ENCODE assay signal across 8 cellular contexts in genomic region chr19:13953021-13953531, GRCh38. TPM values are rescaled to one million over a fixed set of nuclear protein-coding genes. Genes with fewer than 3 reads are reported as not detected.
A peak's percentile ranks its signal among the peaks of the same experiment; 100 is the strongest.
DNase-seq lines count a peak whose midpoint lies in the region; ATAC-seq, FAIRE-seq and TF ChIP-seq lines count a peak whose summit lies in the region.

No MANE protein-coding gene starts in this region.

- peaks cover 0 to 53% (median 33%) of the 10 kb centered on the region in 11 experiments; a peak in 19 of 22 replicates for H4K20me1 ChIP-seq in BLaER1 treated with 17β-estradiol and CSF1 and Interleukin-3, amounts not matched to agents 10 nM and 100 nM
- peaks cover 20% of the 10 kb centered on the region for H4K20me1 ChIP-seq in astrocyte (ENCODE audit: insufficient read depth, low read length)
- H4K20me1 ChIP-seq in hepatocyte (ENCODE audit: insufficient read depth, poor library complexity, severe bottlenecking): no peaks in the 10 kb centered on the region

- H3K9me3 ChIP-seq in BLaER1 treated with 17β-estradiol and CSF1 and Interleukin-3, amounts not matched to agents 10 nM and 100 nM (replicated peaks in 1 of 11): no peaks in the 10 kb centered on the region
- H3K9me3 ChIP-seq in astrocyte (ENCODE audit: insufficient read depth, low read depth, low read length): no peaks in the 10 kb centered on the region
- H3K9me3 ChIP-seq in hepatocyte (ENCODE audit: low read depth): no peaks in the 10 kb centered on the region

- H3K27me3 Mint-ChIP-seq in astrocyte (ENCODE audit: low read depth, unreplicated experiment): no peaks in the 10 kb centered on the region

- H2AFZ ChIP-seq in astrocyte (ENCODE audit: low read depth, low read length): no peak overlapping the region
- no peak overlapping the region for H2AFZ ChIP-seq in hepatocyte

- H3K4me3 Mint-ChIP-seq in astrocyte (ENCODE audit: unreplicated experiment): peak overlapping the region; percentile 89

- no peaks in the 10 kb centered on the region for H3K9me3 Mint-ChIP-seq in astrocyte (ENCODE audit: unreplicated experiment)

- H3K79me2 ChIP-seq in astrocyte (ENCODE audit: insufficient read depth, low read length): peaks cover 19% of the 10 kb centered on the region
- peaks cover 23% of the 10 kb centered on the region for H3K79me2 ChIP-seq in hepatocyte

- H3K4me1 ChIP-seq in BLaER1 treated with 17β-estradiol and CSF1 and Interleukin-3, amounts not matched to agents 10 nM and 100 nM: peaks cover 11 to 21% (median 20%) of the 10 kb centered on the region in 10 experiments
- peaks cover 7% of the 10 kb centered on the region for H3K4me1 ChIP-seq in astrocyte (ENCODE audit: insufficient read depth, low read length)
- peaks cover 5% of the 10 kb centered on the region for H3K4me1 ChIP-seq in hepatocyte (ENCODE audit: insufficient read depth)

- no peak for ATAC-seq in GM18511 (IDR thresholded peaks at IDR 0.05; ENCODE audit: unreplicated experiment)

- TF ChIP-seq CTCF in astrocyte (IDR thresholded peaks at IDR 0.05; ENCODE audit: insufficient read depth, low read depth, low read length): no peak
- no peak for TF ChIP-seq CTCF in hepatocyte (IDR thresholded peaks at IDR 0.05; ENCODE audit: poor library complexity)

- H3K27ac Mint-ChIP-seq in astrocyte (ENCODE audit: unreplicated experiment): peak overlapping the region; percentile 47

- peak overlapping the region; percentile 73 to 93 (median 86) for H3K9ac ChIP-seq in BLaER1 treated with 17β-estradiol and CSF1 and Interleukin-3, amounts not matched to agents 10 nM and 100 nM
- peak overlapping the region; percentile 83 for H3K9ac ChIP-seq in astrocyte (ENCODE audit: low read length)

- peak overlapping the region; percentile 84 to 98 (median 96) for H3K4me2 ChIP-seq in BLaER1 treated with 17β-estradiol and CSF1 and Interleukin-3, amounts not matched to agents 10 nM and 100 nM
- H3K4me2 ChIP-seq in astrocyte (ENCODE audit: low read length) (peak overlapping the region; percentile 96), hepatocyte (peak overlapping the region; percentile 85)

- peaks cover 8% of the 10 kb centered on the region for H3K36me3 Mint-ChIP-seq in astrocyte (ENCODE audit: low read depth, unreplicated experiment)

- no peak for FAIRE-seq in astrocyte (lab: Jason Lieb, UNC)

- H3K36me3 ChIP-seq in BLaER1 treated with 17β-estradiol and CSF1 and Interleukin-3, amounts not matched to agents 10 nM and 100 nM: peaks cover 38 to 45% (median 42%) of the 10 kb centered on the region in 11 experiments
- H3K36me3 ChIP-seq in astrocyte (ENCODE audit: insufficient read depth, low read length): peaks cover 6% of the 10 kb centered on the region
- H3K36me3 ChIP-seq in hepatocyte (replicated peaks; ENCODE audit: insufficient read depth, low read depth): no peaks in the 10 kb centered on the region

- peak overlapping the region; percentile 69 to 88 (median 80) for H3K4me3 ChIP-seq in BLaER1 treated with 17β-estradiol and CSF1 and Interleukin-3, amounts not matched to agents 10 nM and 100 nM
- H3K4me3 ChIP-seq in Jurkat, Clone E6-1 (ENCODE audit: low read length): peak overlapping the region; percentile 85
- H3K4me3 ChIP-seq in astrocyte (ENCODE audit: insufficient read depth, low read depth, low read length) (peak overlapping the region; percentile 69), hepatocyte (peak overlapping the region; percentile 37), skeletal muscle cell (ENCODE audit: low read depth, low read length) (peak overlapping the region; percentile 71)

- DNase-seq in Jurkat, Clone E6-1 (ENCODE audit: low read depth, low spot score): no peak
- DNase-seq in astrocyte (ENCODE audit: low read depth) (no peak), hepatocyte (ENCODE audit: low spot score) (peak; percentile 59), skeletal muscle cell (ENCODE audit: low read depth) (peak; percentile 13), NCI-H1436 treated with DMSO at 0.1 percent for 48 hours (lab: John Stamatoyannopoulos, UW) (no peak), NCI-H146 (lab: John Stamatoyannopoulos, UW) (no peak)

- WGBS in hepatocyte (ENCODE audit: low lambda C conversion rate, missing lambda C conversion rate): 16% methylated on average over 10 of the region's 10 CpGs

- peaks cover 3% of the 10 kb centered on the region for H3K4me1 Mint-ChIP-seq in astrocyte (ENCODE audit: low read depth, unreplicated experiment)

- no peaks in the 10 kb centered on the region for H3K27me3 ChIP-seq in BLaER1 treated with 17β-estradiol and CSF1 and Interleukin-3, amounts not matched to agents 10 nM and 100 nM
- H3K27me3 ChIP-seq in astrocyte (ENCODE audit: insufficient read depth, low read length) (no peaks in the 10 kb centered on the region), hepatocyte (no peaks in the 10 kb centered on the region)

- no peaks in the 10 kb centered on the region for H3K9me2 ChIP-seq in hepatocyte (replicated peaks; ENCODE audit: insufficient read depth)

- H3K27ac ChIP-seq in BLaER1 treated with 17β-estradiol and CSF1 and Interleukin-3, amounts not matched to agents 10 nM and 100 nM: peak overlapping the region; percentile 1 to 94 (median 66); a peak in 20 of 22 replicates
- H3K27ac ChIP-seq in astrocyte (ENCODE audit: low read depth, low read length): no peak overlapping the region
- H3K27ac ChIP-seq in hepatocyte: peak overlapping the region; percentile 52

RNA-seq across cellular contexts. Expression of gene DCAF15, which starts 0.8 kb away (rescaled TPM):
- polyA plus RNA-seq in Jurkat, Clone E6-1 (2012; ENCODE audit: insufficient read depth, insufficient read length): 79.0 TPM
- total RNA-seq in astrocyte (29.6 and 32.2 TPM in 2 replicates), hepatocyte (9.3 and 13.4 TPM in 2 replicates)
- 16.4 and 19.0 TPM in 2 replicates for polyA plus RNA-seq in hepatocyte

RNA-seq across cellular contexts. Expression of gene PODNL1, which starts 14.9 kb away (rescaled TPM):
- polyA plus RNA-seq in Jurkat, Clone E6-1 (2012; ENCODE audit: insufficient read depth, insufficient read length): not detected
- total RNA-seq in astrocyte: 3.3 and 3.7 TPM in 2 replicates
- total RNA-seq in hepatocyte: 0.17 TPM in 1 of 2 replicates, not detected in the other
- 2.4 and 3.3 TPM in 2 replicates for polyA plus RNA-seq in hepatocyte

RNA-seq across cellular contexts. Expression of gene CC2D1A, which starts 47.1 kb away (rescaled TPM):
- 42.3 TPM for polyA plus RNA-seq in Jurkat, Clone E6-1 (2012; ENCODE audit: insufficient read depth, insufficient read length)
- total RNA-seq in astrocyte: 22.6 and 27.3 TPM in 2 replicates
- 14.8 and 20.8 TPM in 2 replicates for total RNA-seq in hepatocyte
- polyA plus RNA-seq in hepatocyte: 40.9 and 43.3 TPM in 2 replicates

RNA-seq across cellular contexts. Expression of gene BRME1, which starts 47.2 kb away (rescaled TPM):
- 12.5 TPM for polyA plus RNA-seq in Jurkat, Clone E6-1 (2012; ENCODE audit: insufficient read depth, insufficient read length)
- 0.68 and 0.91 TPM in 2 replicates for total RNA-seq in astrocyte
- 2.2 and 14.4 TPM in 2 replicates for total RNA-seq in hepatocyte
- 3.2 and 4.5 TPM in 2 replicates for polyA plus RNA-seq in hepatocyte

RNA-seq across cellular contexts. Expression of gene RFX1, which starts 53.0 kb away (rescaled TPM):
- polyA plus RNA-seq in Jurkat, Clone E6-1 (2012; ENCODE audit: insufficient read depth, insufficient read length): 7.7 TPM
- total RNA-seq in astrocyte (11.8 and 13.0 TPM in 2 replicates), hepatocyte (2.2 and 4.2 TPM in 2 replicates)
- 2.4 and 4.1 TPM in 2 replicates for polyA plus RNA-seq in hepatocyte

Comparison
In these comparisons a context has a peak if more than half of its experiments do, and no peak if none do; other contexts are left out.
1. DNase-seq: peak in hepatocyte (single experiment) and skeletal muscle cell (single experiment); none in Jurkat, Clone E6-1 (single experiment), astrocyte (single experiment), NCI-H1436 treated with DMSO at 0.1 percent for 48 hours (single experiment) and NCI-H146 (single experiment).
2. Peak in every context shown above with its lines, with median percentiles within 50 percentile points of each other: H3K4me2 ChIP-seq and H3K4me3 ChIP-seq.